ENCODE assay signal across 20 cellular contexts in genomic region chr9:107175039-107175438, GRCh38.
DNase-seq lines count a peak whose midpoint lies in the region; ATAC-seq, FAIRE-seq and TF ChIP-seq lines count a peak whose summit lies in the region.
"Had no signal": no experiment of that assay in that cellular context is flagged by ENCODE, and none has a peak within 500 bp of the region (broad histone marks: within the 10 kb centered on the region; RNA-seq: fewer than 3 reads in every experiment).

No MANE protein-coding gene starts in this region.

- H3K4me1 Mint-ChIP-seq in astrocyte (ENCODE audit: low read depth, unreplicated experiment), result peaks cover 44% of the 10 kb centered on the region
- H3K4me1 Mint-ChIP-seq: central memory CD8-positive, alpha-beta T cell had no signal

- H3K36me3 Mint-ChIP-seq in astrocyte (ENCODE audit: low read depth, unreplicated experiment), result no peaks in the 10 kb centered on the region

- H2AFZ ChIP-seq in astrocyte (ENCODE audit: low read depth, low read length) (no peak overlapping the region), mesenchymal stem cell (ENCODE audit: low read depth, low read length) (no peak overlapping the region), smooth muscle cell (ENCODE audit: low read depth) (no peak overlapping the region), SK-N-SH (ENCODE audit: low read depth) (no peak overlapping the region)

- H3K4me3 Mint-ChIP-seq in astrocyte (ENCODE audit: unreplicated experiment), result no peak overlapping the region
- H3K4me3 Mint-ChIP-seq: central memory CD8-positive, alpha-beta T cell; effector memory CD8-positive, alpha-beta T cell had no signal

- H2BK12ac ChIP-seq in mesenchymal stem cell (ENCODE audit: low read length in 2 of 2), result peak overlapping the region; percentile 18 to 70

- H3K4me1 ChIP-seq in astrocyte (ENCODE audit: insufficient read depth, low read length) (no peaks in the 10 kb centered on the region), mesenchymal stem cell (ENCODE audit: control insufficient read depth, insufficient read depth, low read depth, low read length) (peaks cover 7% of the 10 kb centered on the region), smooth muscle cell (ENCODE audit: low read depth) (peaks cover 19% of the 10 kb centered on the region), SK-N-SH (ENCODE audit: control insufficient read depth in 1 of 2, insufficient read depth in 2 of 2, low read depth in 1 of 2, low read length in 1 of 2) (peaks cover 10 to 14% of the 10 kb centered on the region in 2 experiments; a peak in 2 of 4 replicates)
- H3K4me1 ChIP-seq: pancreas, SJSA1 had no signal

- no peak overlapping the region for H3K23ac ChIP-seq in mesenchymal stem cell (ENCODE audit: low read length in 2 of 2)

- peak overlapping the region in 1 of 2 experiments; percentile 13 for H3K4ac ChIP-seq in mesenchymal stem cell (ENCODE audit: low read depth in 1 of 2, low read length in 2 of 2)

- FAIRE-seq in astrocyte (lab: Jason Lieb, UNC), result no peak
- FAIRE-seq: H54, pancreas had no signal

- peaks cover 4% of the 10 kb centered on the region for H3K9me3 Mint-ChIP-seq in astrocyte (ENCODE audit: unreplicated experiment)
- H3K9me3 Mint-ChIP-seq: central memory CD8-positive, alpha-beta T cell; effector memory CD8-positive, alpha-beta T cell had no signal

- no peak overlapping the region for H3K14ac ChIP-seq in mesenchymal stem cell (ENCODE audit: low read length in 2 of 2)

- POLR2A ChIA-PET in SK-N-SH (lab: Yijun Ruan, JAX), result no interaction called here

- no peak overlapping the region for H2AK5ac ChIP-seq in mesenchymal stem cell (ENCODE audit: low read length, severe bottlenecking)

- H3K27me3 Mint-ChIP-seq in astrocyte (ENCODE audit: low read depth, unreplicated experiment), result no peaks in the 10 kb centered on the region

- peak overlapping the region; percentile 25 for H4K91ac ChIP-seq in mesenchymal stem cell (ENCODE audit: low read length)

- DNase-seq in astrocyte (ENCODE audit: low read depth), result no peak
- peak; percentile 41 for DNase-seq in fibroblast of the aortic adventitia (ENCODE audit: low read depth)
- no peak for DNase-seq in mesenchymal stem cell
- DNase-seq in smooth muscle cell (lab: John Stamatoyannopoulos, UW; ENCODE audit: unreplicated experiment), result no peak
- DNase-seq in SK-N-SH, result no peak
- DNase-seq in NCI-H524 (lab: John Stamatoyannopoulos, UW), result no peak
- DNase-seq in stimulated activated naive CD8-positive, alpha-beta T cell treated with anti-CD3 and anti-CD28 coated beads, Interleukin-15, Interleukin-2, amounts not matched to agents 100 U/mL and 50 U/mL, for 24 hours, result no peak
- DNase-seq: BE2C; Calu3; effector memory CD8-positive, alpha-beta T cell; foreskin fibroblast; NCI-H2081; NCI-H526 had no signal

- H4K20me1 ChIP-seq in astrocyte (ENCODE audit: insufficient read depth, low read length), result no peaks in the 10 kb centered on the region
- no peaks in the 10 kb centered on the region for H4K20me1 ChIP-seq in smooth muscle cell (ENCODE audit: low read depth)
- H4K20me1 ChIP-seq in SK-N-SH (ENCODE audit: insufficient read depth), result no peaks in the 10 kb centered on the region

- no peak for TF ChIP-seq CTCF in astrocyte (IDR thresholded peaks at IDR 0.05; ENCODE audit: insufficient read depth, low read depth, low read length)
- no peak for TF ChIP-seq CTCF in fibroblast of the aortic adventitia (IDR thresholded peaks at IDR 0.05; ENCODE audit: insufficient read depth, low read length)
- no peak for TF ChIP-seq CTCF in smooth muscle cell (IDR thresholded peaks at IDR 0.05; ENCODE audit: borderline replicate concordance, insufficient read depth, poor library complexity, severe bottlenecking)
- TF ChIP-seq CTCF in SK-N-SH (IDR thresholded peaks at IDR 0.05), result no peak

- no peak overlapping the region for H3K27ac ChIP-seq in astrocyte (ENCODE audit: low read depth, low read length)
- no peak overlapping the region for H3K27ac ChIP-seq in mesenchymal stem cell (ENCODE audit: low read length, poor library complexity, severe bottlenecking)
- H3K27ac ChIP-seq in smooth muscle cell (ENCODE audit: low read depth), result peak overlapping the region; percentile 40
- no peak overlapping the region for H3K27ac ChIP-seq in SK-N-SH (ENCODE audit: low read depth in 2 of 2, low read length in 1 of 2)
- H3K27ac ChIP-seq: HL-60, left lung, pancreas, SJSA1 had no signal

- no peak overlapping the region for H2BK5ac ChIP-seq in mesenchymal stem cell (ENCODE audit: low read depth, low read length, poor library complexity, severe bottlenecking)

- H3K27me3 ChIP-seq in astrocyte (ENCODE audit: insufficient read depth, low read length) (no peaks in the 10 kb centered on the region), mesenchymal stem cell (ENCODE audit: control insufficient read depth in 1 of 2, insufficient read depth in 1 of 2, low read length in 2 of 2) (no peaks in the 10 kb centered on the region), smooth muscle cell (ENCODE audit: low read depth) (no peaks in the 10 kb centered on the region), SK-N-SH (ENCODE audit: insufficient read depth) (no peaks in the 10 kb centered on the region)
- H3K27me3 ChIP-seq: BE2C, left lung, pancreas, SJSA1 had no signal

- no peaks in the 10 kb centered on the region for H3K9me2 ChIP-seq in SK-N-SH

- H3K4me2 ChIP-seq in astrocyte (ENCODE audit: low read length) (no peak overlapping the region), mesenchymal stem cell (ENCODE audit: low read length, poor library complexity, severe bottlenecking) (no peak overlapping the region), smooth muscle cell (peak overlapping the region; percentile 66), SK-N-SH (no peak overlapping the region)

- peak overlapping the region; percentile 79 for H3K27ac Mint-ChIP-seq in astrocyte (ENCODE audit: unreplicated experiment)
- H3K27ac Mint-ChIP-seq: effector memory CD8-positive, alpha-beta T cell had no signal

- CTCF ChIA-PET in SK-N-SH (lab: Yijun Ruan, JAX), result interaction anchor here (0.6 to 6.5 kb wide), 4 partner anchors 47 to 1334 kb away, joined by 3 to 43 read pairs (median 6); no protein-coding TSS in a partner anchor

- H3K9ac ChIP-seq in astrocyte (ENCODE audit: low read length), result no peak overlapping the region
- H3K9ac ChIP-seq in mesenchymal stem cell (ENCODE audit: low read length), result peak overlapping the region; percentile 49
- peak overlapping the region; percentile 10 for H3K9ac ChIP-seq in smooth muscle cell (ENCODE audit: low read depth)
- H3K9ac ChIP-seq in SK-N-SH, result no peak overlapping the region

- no peak overlapping the region for H3K4me3 ChIP-seq in astrocyte (ENCODE audit: insufficient read depth, low read depth, low read length)
- H3K4me3 ChIP-seq in fibroblast of the aortic adventitia (ENCODE audit: low read depth, low read length), result no peak overlapping the region
- no peak overlapping the region for H3K4me3 ChIP-seq in mesenchymal stem cell (ENCODE audit: insufficient read depth in 1 of 2, low read depth in 1 of 2, low read length in 2 of 2)
- H3K4me3 ChIP-seq in smooth muscle cell, result no peak overlapping the region
- H3K4me3 ChIP-seq in SK-N-SH (ENCODE audit: low read depth in 2 of 2, low read length in 1 of 2), result no peak overlapping the region
- H3K4me3 ChIP-seq: left lung, pancreas, SJSA1 had no signal

- H3K18ac ChIP-seq in mesenchymal stem cell (ENCODE audit: low read depth in 1 of 2, low read length in 2 of 2), result peak overlapping the region; percentile 25 to 46

- WGBS in mesenchymal stem cell, result 65% methylated on average over 3 of the region's 4 CpGs
- WGBS in smooth muscle cell (ENCODE audit: low lambda C conversion rate), result 49% methylated on average over 4 of the region's 4 CpGs
- 68% methylated on average over 4 of the region's 4 CpGs for WGBS in SK-N-SH (ENCODE audit: low lambda C conversion rate)

- no peak for TF ChIP-seq RAD21 in SK-N-SH (IDR thresholded peaks at IDR 0.05; ENCODE audit: low read length)

- H2BK120ac ChIP-seq in mesenchymal stem cell (ENCODE audit: low read depth, low read length), result no peak overlapping the region

- H4K8ac ChIP-seq in mesenchymal stem cell (ENCODE audit: low read length), result no peak overlapping the region

- no peaks in the 10 kb centered on the region for H3K36me3 ChIP-seq in astrocyte (ENCODE audit: insufficient read depth, low read length)
- H3K36me3 ChIP-seq in mesenchymal stem cell (ENCODE audit: control insufficient read depth in 1 of 2, insufficient read depth in 2 of 2, low read depth in 1 of 2, low read length in 2 of 2), result no peaks in the 10 kb centered on the region
- H3K36me3 ChIP-seq in smooth muscle cell (ENCODE audit: low read depth), result no peaks in the 10 kb centered on the region
- H3K36me3 ChIP-seq in SK-N-SH (replicated peaks in 1 of 2; ENCODE audit: control insufficient read depth in 1 of 2, insufficient read depth in 2 of 2, low read length in 1 of 2), result no peaks in the 10 kb centered on the region
- H3K36me3 ChIP-seq: BE2C, left lung, pancreas, SJSA1 had no signal

- no peak for ATAC-seq in stimulated activated naive CD8-positive, alpha-beta T cell treated with anti-CD3 and anti-CD28 coated beads, Interleukin-15, Interleukin-2, amounts not matched to agents 100 U/mL and 50 U/mL, for 24 hours
- ATAC-seq in GM21528 (IDR thresholded peaks at IDR 0.05; ENCODE audit: low FRiP score, unreplicated experiment), result no peak
- ATAC-seq: left lung, pancreas had no signal

- no peaks in the 10 kb centered on the region for H3K9me3 ChIP-seq in astrocyte (ENCODE audit: insufficient read depth, low read depth, low read length)
- H3K9me3 ChIP-seq in mesenchymal stem cell (ENCODE audit: control insufficient read depth, low read length), result no peaks in the 10 kb centered on the region
- no peaks in the 10 kb centered on the region for H3K9me3 ChIP-seq in smooth muscle cell (replicated peaks; ENCODE audit: low read depth)
- no peaks in the 10 kb centered on the region for H3K9me3 ChIP-seq in SK-N-SH
- H3K9me3 ChIP-seq: BE2C, left lung, pancreas, SJSA1 had no signal

- H3K79me2 ChIP-seq in astrocyte (ENCODE audit: insufficient read depth, low read length) (no peaks in the 10 kb centered on the region), smooth muscle cell (ENCODE audit: low read depth) (no peaks in the 10 kb centered on the region), SK-N-SH (ENCODE audit: insufficient read depth) (no peaks in the 10 kb centered on the region)

- H2BK15ac ChIP-seq in mesenchymal stem cell (ENCODE audit: low read depth, poor library complexity, severe bottlenecking), result peak overlapping the region; percentile 21

- no peak for TF ChIP-seq EP300 in SK-N-SH (IDR thresholded peaks at IDR 0.05; ENCODE audit: borderline replicate concordance in 1 of 2, low read depth in 1 of 2, low read length in 1 of 2)

- H3K79me1 ChIP-seq in mesenchymal stem cell (replicated peaks; ENCODE audit: low read length, poor library complexity, severe bottlenecking), result no peaks in the 10 kb centered on the region

- no peaks in the 10 kb centered on the region for H3F3A ChIP-seq in smooth muscle cell (ENCODE audit: low read depth)
- no peaks in the 10 kb centered on the region for H3F3A ChIP-seq in SK-N-SH (replicated peaks; ENCODE audit: insufficient read depth)

TF ChIP-seq in SK-N-SH, 30 proteins besides CTCF, POLR2A, EP300 and RAD21 (continues in another document):
- TF ChIP-seq JUND (IDR thresholded peaks at IDR 0.05) (no peak), CHD2 (IDR thresholded peaks at IDR 0.05; ENCODE audit: low read length, partially characterized antibody) (no peak), FOSL2 (IDR thresholded peaks at IDR 0.05; ENCODE audit: borderline replicate concordance, low read depth) (no peak)

Comparison
In these comparisons a context has a peak if more than half of its experiments do, and no peak if none do; other contexts are left out.
1. H3K9ac ChIP-seq: peak in mesenchymal stem cell (single experiment) and smooth muscle cell (single experiment); none in astrocyte (single experiment) and SK-N-SH (single experiment).